ENCODE assay signal across 12 cellular contexts in the genomic region with DNA sequence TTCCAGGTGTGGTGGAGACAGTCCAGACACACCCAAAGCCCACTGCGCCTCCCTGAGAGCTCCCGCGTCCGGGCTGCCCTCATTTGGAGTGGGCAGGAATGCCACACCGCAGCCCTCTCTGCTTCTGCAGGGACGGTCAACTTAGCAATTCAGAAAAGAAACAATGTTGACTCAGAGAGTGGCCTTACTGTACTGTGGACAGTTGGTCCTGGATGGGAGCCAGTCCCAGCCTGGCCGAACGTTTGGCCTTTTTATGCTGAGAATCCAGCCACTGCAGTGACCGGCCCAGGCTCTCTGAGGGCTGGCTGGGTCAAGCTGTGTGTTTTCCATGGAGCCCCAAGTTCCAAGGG. TPM values are rescaled to one million over a fixed set of nuclear protein-coding genes. Genes with fewer than 3 reads are reported as not detected.
DNase-seq lines count a peak whose midpoint lies in the region; ATAC-seq and TF ChIP-seq lines count a peak whose summit lies in the region.
"Had no signal": no experiment of that assay in that cellular context is flagged by ENCODE, and none has a peak within 500 bp of the region (broad histone marks: within the 10 kb centered on the region; RNA-seq: fewer than 3 reads in every experiment).

No MANE protein-coding gene starts in this region.

- H3K4me1 ChIP-seq in MM.1S (ENCODE audit: low read length) (peaks cover 79% of the 10 kb centered on the region), colonic mucosa (peaks cover 59% of the 10 kb centered on the region), BE2C (peaks cover 4% of the 10 kb centered on the region; the same call in 1 of the 2 replicates)
- H3K4me1 ChIP-seq: SJCRH30 had no signal

- peaks cover 100% of the 10 kb centered on the region for H3K79me2 ChIP-seq in MM.1S (ENCODE audit: low read length)

- intact Hi-C loops in colonic mucosa (cut with DNase I), result no loop called here

- no peaks in the 10 kb centered on the region for H3K9me2 ChIP-seq in MM.1S (replicated peaks; ENCODE audit: insufficient read depth, low read length)

- H3K36me3 ChIP-seq in MM.1S (replicated peaks; ENCODE audit: insufficient read depth, low read length) (no peaks in the 10 kb centered on the region; the same call in 1 of the 2 replicates), colonic mucosa (no peaks in the 10 kb centered on the region), BE2C (no peaks in the 10 kb centered on the region)
- H3K36me3 ChIP-seq: esophagus squamous epithelium, SJCRH30 had no signal

- H3K27me3 ChIP-seq in MM.1S (replicated peaks; ENCODE audit: insufficient read depth, low read length) (no peaks in the 10 kb centered on the region), colonic mucosa (no peaks in the 10 kb centered on the region), BE2C (no peaks in the 10 kb centered on the region)
- H3K27me3 ChIP-seq: esophagus squamous epithelium, SJCRH30 had no signal

- H3F3A ChIP-seq in MM.1S (ENCODE audit: insufficient read depth, low read length), result peaks cover 82% of the 10 kb centered on the region

- DNase-seq in MM.1S (no peak), colonic mucosa (peak; percentile 66), left lobe of liver (ENCODE audit: low spot score) (peak; percentile 83), type B pancreatic cell (ENCODE audit: extremely low spot score, unreplicated experiment) (peak; percentile 52), BE2C (no peak)
- DNase-seq: activated CD4-positive, alpha-beta memory T cell treated with anti-CD3 and anti-CD28 coated beads, Interleukin-2, amount 10 ng/mL, durations not matched to agents 7 days and 5 days; esophagus squamous epithelium; naive B cell; NCI-H2029; SJCRH30 had no signal

- no peak for TF ChIP-seq CTCF in MM.1S (IDR thresholded peaks at IDR 0.05; ENCODE audit: low read length)
- no peak for TF ChIP-seq CTCF in colonic mucosa (IDR thresholded peaks at IDR 0.05)
- no peak for TF ChIP-seq CTCF in type B pancreatic cell (conservative IDR thresholded peaks at IDR 0.05)
- no peak for TF ChIP-seq CTCF in BE2C (IDR thresholded peaks at IDR 0.05; ENCODE audit: low read depth, low read length)

- ATAC-seq in left lobe of liver, result peak; percentile 57
- no peak for ATAC-seq in stimulated activated memory B cell treated with anti-CD40 and anti-IgM and Interleukin-4, amounts not matched to agents 10 μg/mL and 1 μg/mL and 100 μg/mL, for 72 hours
- no peak for ATAC-seq in HG03432 (IDR thresholded peaks at IDR 0.05; ENCODE audit: unreplicated experiment)

- H3K9ac ChIP-seq in MM.1S (ENCODE audit: low read length) (peak overlapping the region; percentile 63), colonic mucosa (ENCODE audit: low read depth in 2 of 2, low read length in 2 of 2) (peak overlapping the region in 1 of 2 donors; percentile 72)

- no peaks in the 10 kb centered on the region for H3K9me3 Mint-ChIP-seq in type B pancreatic cell
- peaks cover 11% of the 10 kb centered on the region for H3K9me3 Mint-ChIP-seq in stimulated activated memory B cell treated with anti-CD40 and anti-IgM and Interleukin-4, amounts not matched to agents 10 μg/mL and 1 μg/mL and 100 μg/mL, for 72 hours

- H4K20me1 ChIP-seq in MM.1S (ENCODE audit: insufficient read depth, low read length), result peaks cover 24% of the 10 kb centered on the region

- H3K9me3 ChIP-seq in MM.1S (replicated peaks; ENCODE audit: insufficient read depth, low read length) (no peaks in the 10 kb centered on the region), colonic mucosa (no peaks in the 10 kb centered on the region), BE2C (no peaks in the 10 kb centered on the region)
- H3K9me3 ChIP-seq: esophagus squamous epithelium, SJCRH30 had no signal

- peaks cover 15% of the 10 kb centered on the region for H3K36me3 Mint-ChIP-seq in type B pancreatic cell
- H3K36me3 Mint-ChIP-seq in stimulated activated memory B cell treated with anti-CD40 and anti-IgM and Interleukin-4, amounts not matched to agents 10 μg/mL and 1 μg/mL and 100 μg/mL, for 72 hours, result peaks cover 22% of the 10 kb centered on the region
- H3K36me3 Mint-ChIP-seq: naive B cell had no signal

- peaks cover 2% of the 10 kb centered on the region for H3K27me3 Mint-ChIP-seq in type B pancreatic cell
- peaks cover 30% of the 10 kb centered on the region for H3K27me3 Mint-ChIP-seq in stimulated activated memory B cell treated with anti-CD40 and anti-IgM and Interleukin-4, amounts not matched to agents 10 μg/mL and 1 μg/mL and 100 μg/mL, for 72 hours

- H3K27ac ChIP-seq in MM.1S (ENCODE audit: low read length), result peak overlapping the region; percentile 98
- H3K27ac ChIP-seq in colonic mucosa, result peak overlapping the region; percentile 61
- H3K27ac ChIP-seq: SJCRH30 had no signal

- H3K4me2 ChIP-seq in MM.1S (ENCODE audit: low read depth, low read length), result peak overlapping the region; percentile 96

- no peak overlapping the region for H3K4me3 Mint-ChIP-seq in type B pancreatic cell
- H3K4me3 Mint-ChIP-seq in stimulated activated memory B cell treated with anti-CD40 and anti-IgM and Interleukin-4, amounts not matched to agents 10 μg/mL and 1 μg/mL and 100 μg/mL, for 72 hours, result no peak overlapping the region
- H3K4me3 Mint-ChIP-seq: activated CD4-positive, alpha-beta memory T cell treated with anti-CD3 and anti-CD28 coated beads, Interleukin-2, amount 10 ng/mL, durations not matched to agents 7 days and 5 days; naive B cell had no signal

- H3K4me1 Mint-ChIP-seq in type B pancreatic cell (ENCODE audit: unreplicated experiment), result peaks cover 24% of the 10 kb centered on the region
- peaks cover 28% of the 10 kb centered on the region for H3K4me1 Mint-ChIP-seq in stimulated activated memory B cell treated with anti-CD40 and anti-IgM and Interleukin-4, amounts not matched to agents 10 μg/mL and 1 μg/mL and 100 μg/mL, for 72 hours

- H2AFZ ChIP-seq in MM.1S (ENCODE audit: low read length), result no peak overlapping the region

- H3K27ac Mint-ChIP-seq in type B pancreatic cell, result no peak overlapping the region
- no peak overlapping the region for H3K27ac Mint-ChIP-seq in stimulated activated memory B cell treated with anti-CD40 and anti-IgM and Interleukin-4, amounts not matched to agents 10 μg/mL and 1 μg/mL and 100 μg/mL, for 72 hours
- H3K27ac Mint-ChIP-seq: activated CD4-positive, alpha-beta memory T cell treated with anti-CD3 and anti-CD28 coated beads, Interleukin-2, amount 10 ng/mL, durations not matched to agents 7 days and 5 days; naive B cell had no signal

- H3K4me3 ChIP-seq in MM.1S (ENCODE audit: low read length) (peak overlapping the region; percentile 42), colonic mucosa (no peak overlapping the region), BE2C (ENCODE audit: low read depth, low read length) (no peak overlapping the region)
- H3K4me3 ChIP-seq: esophagus squamous epithelium, SJCRH30 had no signal

RNA-seq across cellular contexts. Expression of a gene that starts 7.2 kb away (rescaled TPM):
- total RNA-seq in colonic mucosa (100 to 1,000 TPM; 118 to 121 TPM), left lobe of liver (36.5 TPM), type B pancreatic cell (ENCODE audit: low replicate concordance) (42.9 and 102 TPM in 2 replicates)
- polyA plus RNA-seq in BE2C (2012; ENCODE audit: insufficient read depth, insufficient read length, low read depth), result 9.9 TPM

Comparison
In these comparisons a context has a peak if more than half of its experiments do, and no peak if none do; other contexts are left out.
1. DNase-seq: peak in colonic mucosa (single experiment), left lobe of liver (single experiment) and type B pancreatic cell (single experiment); none in MM.1S (single experiment) and BE2C (single experiment).